In genomic region chr11:76859708-76860233, GRCh38 we compare ENCODE assay signal across 7 cellular contexts. TPM values are rescaled to one million over a fixed set of nuclear protein-coding genes. Genes with fewer than 3 reads are reported as not detected.
A peak's percentile ranks its signal among the peaks of the same experiment; 100 is the strongest.
DNase-seq lines count a peak whose midpoint lies in the region; ATAC-seq lines count a peak whose summit lies in the region.

No MANE protein-coding gene starts in this region.

- H3K4me1 Mint-ChIP-seq in T-helper 17 cell (peaks cover 25% of the 10 kb centered on the region), immature natural killer cell (peaks cover 16 to 17% of the 10 kb centered on the region in 2 donors)
- peaks cover 30 to 47% of the 10 kb centered on the region in 2 donors for H3K4me1 Mint-ChIP-seq in stimulated activated naive B cell treated with anti-CD40 and anti-IgM and Interleukin-4, amounts not matched to agents 10 μg/mL and 1 μg/mL and 100 μg/mL, for 72 hours

- H3K36me3 Mint-ChIP-seq in T-helper 17 cell (ENCODE audit: low read depth) (no peaks in the 10 kb centered on the region), immature natural killer cell (no peaks in the 10 kb centered on the region)
- no peaks in the 10 kb centered on the region for H3K36me3 Mint-ChIP-seq in stimulated activated naive B cell treated with anti-CD40 and anti-IgM and Interleukin-4, amounts not matched to agents 10 μg/mL and 1 μg/mL and 100 μg/mL, for 72 hours

- DNase-seq in T-helper 17 cell (no peak), immature natural killer cell (no peak), NCI-H2196 (lab: John Stamatoyannopoulos, UW; ENCODE audit: unreplicated experiment) (no peak)
- DNase-seq in stimulated activated naive B cell treated with anti-CD40 and anti-IgM and Interleukin-4, amounts not matched to agents 10 μg/mL and 1 μg/mL and 100 μg/mL, for 72 hours, result no peak

- no peaks in the 10 kb centered on the region; the same call in 1 of the 2 replicates for H3K27me3 ChIP-seq in HUES6 (ENCODE audit: control insufficient read depth, insufficient read depth, low read length)

- peak overlapping the region; percentile 87 for H3K4me3 Mint-ChIP-seq in T-helper 17 cell
- H3K4me3 Mint-ChIP-seq in immature natural killer cell, result peak overlapping the region; percentile 59 to 76 (median 73)
- peak overlapping the region; percentile 35 to 66 for H3K4me3 Mint-ChIP-seq in stimulated activated naive B cell treated with anti-CD40 and anti-IgM and Interleukin-4, amounts not matched to agents 10 μg/mL and 1 μg/mL and 100 μg/mL, for 72 hours

- peaks cover 17% of the 10 kb centered on the region for H3K4me1 ChIP-seq in HUES6 (ENCODE audit: control insufficient read depth, insufficient read depth, low read length)

- H3K27ac Mint-ChIP-seq in T-helper 17 cell (no peak overlapping the region), immature natural killer cell (peak overlapping the region; percentile 5 to 84 (median 44))
- peak overlapping the region; percentile 61 for H3K27ac Mint-ChIP-seq in stimulated activated naive B cell treated with anti-CD40 and anti-IgM and Interleukin-4, amounts not matched to agents 10 μg/mL and 1 μg/mL and 100 μg/mL, for 72 hours

- H3K9me3 Mint-ChIP-seq in immature natural killer cell, result no peaks in the 10 kb centered on the region
- no peaks in the 10 kb centered on the region for H3K9me3 Mint-ChIP-seq in stimulated activated naive B cell treated with anti-CD40 and anti-IgM and Interleukin-4, amounts not matched to agents 10 μg/mL and 1 μg/mL and 100 μg/mL, for 72 hours

- peak overlapping the region; percentile 58; the same call in 1 of the 2 replicates for H3K4me3 ChIP-seq in HUES6 (ENCODE audit: low read depth, low read length)

- H3K27me3 Mint-ChIP-seq in T-helper 17 cell (no peaks in the 10 kb centered on the region), immature natural killer cell (ENCODE audit: low read depth in 3 of 3) (peaks cover 0 to 1% (median 0%) of the 10 kb centered on the region in 3 donors)
- no peaks in the 10 kb centered on the region for H3K27me3 Mint-ChIP-seq in stimulated activated naive B cell treated with anti-CD40 and anti-IgM and Interleukin-4, amounts not matched to agents 10 μg/mL and 1 μg/mL and 100 μg/mL, for 72 hours

- no peak overlapping the region for H3K27ac ChIP-seq in HUES6 (ENCODE audit: low read depth, low read length)

- H3K9ac ChIP-seq in HUES6 (ENCODE audit: low read length), result no peak overlapping the region

- no peaks in the 10 kb centered on the region for H3K36me3 ChIP-seq in HUES6 (ENCODE audit: control insufficient read depth, insufficient read depth, low read length)

- ATAC-seq in T-helper 17 cell (no peak), HG03521 (IDR thresholded peaks at IDR 0.05; ENCODE audit: unreplicated experiment) (no peak), HG03520 (IDR thresholded peaks at IDR 0.05; ENCODE audit: unreplicated experiment) (no peak)
- ATAC-seq in stimulated activated naive B cell treated with anti-CD40 and anti-IgM and Interleukin-4, amounts not matched to agents 10 μg/mL and 1 μg/mL and 100 μg/mL, for 72 hours (replicated peaks), result no peak

- no peaks in the 10 kb centered on the region for H3K9me3 ChIP-seq in HUES6 (ENCODE audit: control insufficient read depth, insufficient read depth, low read depth, low read length)
- no peaks in the 10 kb centered on the region for H3K9me3 ChIP-seq in T-helper 17 cell (ENCODE audit: control insufficient read depth, low read length, poor library complexity, severe bottlenecking)

RNA-seq across cellular contexts. Expression of gene ACER3, which starts 0.9 kb away (rescaled TPM):
- total RNA-seq in T-helper 17 cell, result 10 to 100 TPM in 1 of 2 donors, 1 to 10 TPM in 1; 7.6 to 10.2 TPM
- polyA plus RNA-seq in immature natural killer cell, result 1 to 10 TPM; 3.3 to 8.4 (median 5.3) TPM
